Comparison of ENCODE assay signal across 9 cellular contexts in genomic region chr12:6201775-6202292, GRCh38. TPM values are rescaled to one million over a fixed set of nuclear protein-coding genes. Genes with fewer than 3 reads are reported as not detected.
DNase-seq lines count a peak whose midpoint lies in the region; TF ChIP-seq lines count a peak whose summit lies in the region.
"Had no signal": no experiment of that assay in that cellular context is flagged by ENCODE, and none has a peak within 500 bp of the region (broad histone marks: within the 10 kb centered on the region; RNA-seq: fewer than 3 reads in every experiment).

No MANE protein-coding gene starts in this region.

- H3K27ac ChIP-seq in sigmoid colon: peak overlapping the region; percentile 95 to 100 (median 98)

- TF ChIP-seq CTCF in Calu3 (IDR thresholded peaks at IDR 0.05; ENCODE audit: unreplicated experiment) (no peak), WI38 (IDR thresholded peaks at IDR 0.05; ENCODE audit: low read depth, low read length) (no peak), glutamatergic neuron (IDR thresholded peaks at IDR 0.05; ENCODE audit: partially characterized antibody, unreplicated experiment) (no peak), sigmoid colon (IDR thresholded peaks at IDR 0.05) (no peak)

- H3K27me3 Mint-ChIP-seq in Calu3 (ENCODE audit: unreplicated experiment) (no peaks in the 10 kb centered on the region), glutamatergic neuron (ENCODE audit: unreplicated experiment) (peaks cover 31% of the 10 kb centered on the region)

- 13 to 64% methylated on average over 6 of the region's 6 CpGs for WGBS in sigmoid colon, 2 donors

- H3K4me3 Mint-ChIP-seq in Calu3 (ENCODE audit: low read depth, unreplicated experiment): peak overlapping the region; percentile 82
- H3K4me3 Mint-ChIP-seq in glutamatergic neuron (ENCODE audit: unreplicated experiment): peak overlapping the region; percentile 32

- peak overlapping the region; percentile 50 for H3K27ac Mint-ChIP-seq in Calu3 (ENCODE audit: unreplicated experiment)
- no peak overlapping the region for H3K27ac Mint-ChIP-seq in glutamatergic neuron (ENCODE audit: unreplicated experiment)

- intact Hi-C loops in Calu3 (cut with micrococcal nuclease; ENCODE audit: unreplicated experiment): no loop called here
- intact Hi-C loops in sigmoid colon (cut with DNase I): loop anchor here (1.0 to 5.0 kb wide), 2 partner anchors 27 to 130 kb away; no protein-coding TSS in a partner anchor

- H3K9me3 Mint-ChIP-seq in Calu3 (ENCODE audit: low read depth, unreplicated experiment) (no peaks in the 10 kb centered on the region), glutamatergic neuron (ENCODE audit: unreplicated experiment) (peaks cover 20% of the 10 kb centered on the region)

- H3K4me1 Mint-ChIP-seq in Calu3 (ENCODE audit: low read depth, unreplicated experiment): peaks cover 53% of the 10 kb centered on the region
- peaks cover 41% of the 10 kb centered on the region for H3K4me1 Mint-ChIP-seq in glutamatergic neuron (ENCODE audit: low read depth, unreplicated experiment)

- H3K9me3 ChIP-seq in sigmoid colon: no peaks in the 10 kb centered on the region

- no peaks in the 10 kb centered on the region for H3K27me3 ChIP-seq in sigmoid colon

- TF ChIP-seq EP300 in sigmoid colon (IDR thresholded peaks at IDR 0.05): no peak

- TSS peak; percentile 20 for BruUV-seq in Calu3 (replicated peaks; lab: Mats Ljungman, UMichigan)

- peaks cover 0 to 82% (median 69%) of the 10 kb centered on the region in 4 donors for H3K4me1 ChIP-seq in sigmoid colon

- H3K36me3 Mint-ChIP-seq in Calu3 (ENCODE audit: insufficient read depth, unreplicated experiment) (peaks cover 33% of the 10 kb centered on the region), glutamatergic neuron (ENCODE audit: unreplicated experiment) (peaks cover 7% of the 10 kb centered on the region)

- H3K4me3 ChIP-seq in WI38 (ENCODE audit: low read depth, low read length) (peak overlapping the region; percentile 89), sigmoid colon (peak overlapping the region; percentile 74 to 100 (median 92))

- CTCF ChIA-PET in Calu3 (lab: Charles Lee): interaction anchor here (1.2 to 2.4 kb wide), 4 partner anchors 12 to 144 kb away, joined by 3 to 7 read pairs (median 4); no protein-coding TSS in a partner anchor

- no peak for DNase-seq in Calu3
- no peak for DNase-seq in glutamatergic neuron
- no peak for DNase-seq in sigmoid colon
- DNase-seq in NCI-H524 treated with DMSO at 0.1 percent for 48 hours (lab: John Stamatoyannopoulos, UW): no peak
- DNase-seq in COLO829 (ENCODE audit: low spot score): no peak
- DNase-seq in stimulated activated CD4-positive, alpha-beta T cell treated with anti-CD3 and anti-CD28 coated beads, Interleukin-2, amount 100 ng/mL, for 48 hours: no peak
- no peak for DNase-seq in hypothalamus (lab: John Stamatoyannopoulos, UW)
- DNase-seq: DMS 273 treated with DMSO at 0.1 percent for 48 hours had no signal

- no peak for TF ChIP-seq POLR2A in sigmoid colon (IDR thresholded peaks at IDR 0.05)

- no peaks in the 10 kb centered on the region for H3K36me3 ChIP-seq in sigmoid colon

RNA-seq across cellular contexts. Expression of gene CD9, which starts 1.6 kb away (rescaled TPM):
- 124 and 128 TPM in 2 replicates for total RNA-seq in Calu3 (2022)
- 17.6 TPM for total RNA-seq in glutamatergic neuron (ENCODE audit: unreplicated experiment)
- 100 to 1,000 TPM; 240 to 453 (median 303) TPM for total RNA-seq in sigmoid colon
- polyA plus RNA-seq in sigmoid colon: 100 to 1,000 TPM; 180 to 548 (median 335) TPM
